In the genomic region with DNA sequence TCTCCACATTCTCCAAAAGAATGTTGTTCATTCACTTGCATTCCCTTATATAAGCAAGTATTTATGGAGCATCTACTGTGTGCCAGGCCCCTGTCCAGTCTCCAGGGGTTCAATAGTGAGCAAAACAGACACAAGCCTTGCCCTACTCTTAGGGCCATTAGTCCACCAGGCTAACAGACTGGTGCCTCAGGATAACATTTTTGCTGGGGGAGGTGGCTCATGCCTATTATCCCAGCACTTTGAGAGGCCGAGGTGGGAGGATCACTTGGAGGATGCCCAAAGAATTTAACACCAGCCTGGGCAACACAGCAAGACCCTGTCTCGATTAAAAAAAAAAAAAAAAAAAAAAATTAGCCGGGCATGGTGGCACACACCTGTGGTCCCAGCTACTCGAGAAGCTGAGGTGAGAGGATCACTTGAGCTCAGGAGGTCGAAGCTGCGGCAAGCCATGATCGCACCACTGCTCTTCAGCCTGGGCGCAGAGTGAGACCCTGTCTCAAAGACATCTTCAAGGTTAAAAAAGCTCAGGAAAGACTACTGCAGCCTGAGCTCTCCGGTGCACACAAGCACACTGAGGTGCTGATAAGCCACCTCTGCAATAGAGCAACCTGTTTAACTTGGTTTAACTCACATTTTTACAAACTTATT, we compare ENCODE assay signal across 21 cellular contexts. TPM values are rescaled to one million over a fixed set of nuclear protein-coding genes. Genes with fewer than 3 reads are reported as not detected.
A peak's percentile ranks its signal among the peaks of the same experiment; 100 is the strongest.
DNase-seq lines count a peak whose midpoint lies in the region; ATAC-seq and TF ChIP-seq lines count a peak whose summit lies in the region.
"Had no signal": no experiment of that assay in that cellular context is flagged by ENCODE, and none has a peak within 500 bp of the region (broad histone marks: within the 10 kb centered on the region; RNA-seq: fewer than 3 reads in every experiment).

No MANE protein-coding gene starts in this region.

- H3K4me3 Mint-ChIP-seq in endothelial cell (ENCODE audit: unreplicated experiment): no peak overlapping the region
- H3K4me3 Mint-ChIP-seq: activated naive CD4-positive, alpha-beta T cell treated with anti-CD3 and anti-CD28 coated beads, Interleukin-2, amount 50 U/mL, for 24 hours had no signal

- H3K27ac ChIP-seq in RWPE2 (ENCODE audit: poor library complexity, severe bottlenecking) (peak overlapping the region; percentile 71), skeletal muscle tissue (ENCODE audit: low read depth, low read length) (peak overlapping the region; percentile 30)
- H3K27ac ChIP-seq: SJSA1, testis had no signal

- peaks cover 7% of the 10 kb centered on the region for H3K4me1 ChIP-seq in RWPE2 (ENCODE audit: insufficient read depth, poor library complexity, severe bottlenecking)
- H3K4me1 ChIP-seq in skeletal muscle tissue (ENCODE audit: control insufficient read depth in 3 of 3, insufficient read depth in 3 of 3, low read length in 3 of 3): peaks cover 0 to 11% (median 8%) of the 10 kb centered on the region in 3 donors
- H3K4me1 ChIP-seq: BE2C, testis had no signal

- peaks cover 43% of the 10 kb centered on the region for H3K4me1 Mint-ChIP-seq in endothelial cell (ENCODE audit: unreplicated experiment)
- H3K4me1 Mint-ChIP-seq: activated naive CD4-positive, alpha-beta T cell treated with anti-CD3 and anti-CD28 coated beads, Interleukin-2, amount 50 U/mL, for 24 hours had no signal

- no peaks in the 10 kb centered on the region for H3K27me3 ChIP-seq in RWPE2 (ENCODE audit: insufficient read depth, poor library complexity, severe bottlenecking)
- H3K27me3 ChIP-seq in skeletal muscle tissue (ENCODE audit: control insufficient read depth in 3 of 3, insufficient read depth in 3 of 3, low read length in 3 of 3): no peaks in the 10 kb centered on the region
- H3K27me3 ChIP-seq: BE2C, SJSA1, testis had no signal

- H3K9ac ChIP-seq in skeletal muscle tissue (ENCODE audit: low read depth in 1 of 3, low read length in 3 of 3): no peak overlapping the region

- no peaks in the 10 kb centered on the region for H3K36me3 Mint-ChIP-seq in endothelial cell (ENCODE audit: low read depth, unreplicated experiment)
- H3K36me3 Mint-ChIP-seq: activated naive CD4-positive, alpha-beta T cell treated with anti-CD3 and anti-CD28 coated beads, Interleukin-2, amount 50 U/mL, for 24 hours; IgD-negative memory B cell had no signal

- no peaks in the 10 kb centered on the region for H3K9me3 Mint-ChIP-seq in endothelial cell (ENCODE audit: unreplicated experiment)
- H3K9me3 Mint-ChIP-seq: activated naive CD4-positive, alpha-beta T cell treated with anti-CD3 and anti-CD28 coated beads, Interleukin-2, amount 50 U/mL, for 24 hours had no signal

- H3K27me3 Mint-ChIP-seq in endothelial cell (ENCODE audit: unreplicated experiment): peaks cover 9% of the 10 kb centered on the region
- H3K27me3 Mint-ChIP-seq: activated naive CD4-positive, alpha-beta T cell treated with anti-CD3 and anti-CD28 coated beads, Interleukin-2, amount 50 U/mL, for 24 hours had no signal

- TF ChIP-seq CTCF in RWPE2 (IDR thresholded peaks at IDR 0.05; ENCODE audit: poor library complexity, severe bottlenecking) (no peak), endothelial cell (IDR thresholded peaks at IDR 0.05; ENCODE audit: unreplicated experiment) (no peak)

- ATAC-seq in RWPE2 (ENCODE audit: low read depth): no peak
- no peak for ATAC-seq in GM21526 (IDR thresholded peaks at IDR 0.05; ENCODE audit: low FRiP score, unreplicated experiment)
- no peak for ATAC-seq in HG03095 (IDR thresholded peaks at IDR 0.05; ENCODE audit: unreplicated experiment)
- ATAC-seq: GM12878 had no signal

- H3K4me3 ChIP-seq in RWPE2 (ENCODE audit: severe bottlenecking) (no peak overlapping the region), skeletal muscle tissue (ENCODE audit: low read length in 3 of 3) (no peak overlapping the region)
- H3K4me3 ChIP-seq: GM12878, SJSA1, testis had no signal

- H3K27ac Mint-ChIP-seq in endothelial cell (ENCODE audit: unreplicated experiment): peak overlapping the region; percentile 52
- H3K27ac Mint-ChIP-seq: activated naive CD4-positive, alpha-beta T cell treated with anti-CD3 and anti-CD28 coated beads, Interleukin-2, amount 50 U/mL, for 24 hours; IgD-negative memory B cell had no signal

- DNase-seq in RWPE2 (ENCODE audit: low spot score): no peak
- no peak for DNase-seq in endothelial cell (ENCODE audit: low spot score)
- DNase-seq: activated CD4-positive, alpha-beta T cell treated with anti-CD3 and anti-CD28 coated beads for 48 hours; BE2C; kidney glomerular epithelial cell; MV-4-11; NCI-H2029 treated with DMSO at 0.1 percent for 48 hours; NCI-H524; nucleus accumbens; stimulated activated CD4-positive, alpha-beta T cell treated with anti-CD3 and anti-CD28 coated beads, Interleukin-4, amount 100 ng/mL, for 1 hour; T1000 had no signal

- H3K36me3 ChIP-seq in RWPE2 (ENCODE audit: low read depth) (no peaks in the 10 kb centered on the region), skeletal muscle tissue (ENCODE audit: control insufficient read depth in 3 of 3, insufficient read depth in 3 of 3, low read length in 3 of 3) (no peaks in the 10 kb centered on the region)
- H3K36me3 ChIP-seq: BE2C, SJSA1 had no signal

- H3K9me3 ChIP-seq in RWPE2 (ENCODE audit: severe bottlenecking) (no peaks in the 10 kb centered on the region), skeletal muscle tissue (ENCODE audit: control insufficient read depth in 3 of 3, low read length in 3 of 3) (no peaks in the 10 kb centered on the region)
- H3K9me3 ChIP-seq: BE2C, SJSA1, testis had no signal

RNA-seq across cellular contexts. Expression of gene CAPN11, which starts 19.9 kb away (rescaled TPM):
- total RNA-seq in endothelial cell (ENCODE audit: unreplicated experiment) (2.3 TPM), skeletal muscle tissue (0.52 TPM)
- total RNA-seq: fibroblast of lung, G401, SJSA1 had no signal

RNA-seq across cellular contexts. Expression of gene MYMX, which starts 38.2 kb away (rescaled TPM):
- total RNA-seq in endothelial cell (ENCODE audit: unreplicated experiment) (11.2 TPM), skeletal muscle tissue (7.3 TPM)
- total RNA-seq: fibroblast of lung, GM12878 had no signal

RNA-seq across cellular contexts. Expression of gene SLC29A1, which starts 44.8 kb away (rescaled TPM):
- total RNA-seq in endothelial cell (ENCODE audit: unreplicated experiment) (142 TPM), skeletal muscle tissue (14.6 TPM)

RNA-seq across cellular contexts. Expression of gene TMEM63B, which starts 51.2 kb away (rescaled TPM):
- total RNA-seq in endothelial cell (ENCODE audit: unreplicated experiment) (33.4 TPM), skeletal muscle tissue (11.5 TPM)

RNA-seq across cellular contexts. Expression of gene MRPL14, which starts 51.3 kb away (rescaled TPM):
- total RNA-seq in endothelial cell (ENCODE audit: unreplicated experiment) (30.3 TPM), skeletal muscle tissue (57.4 TPM)
